28 cellular contexts compared by ENCODE assay signal in the genomic region with DNA sequence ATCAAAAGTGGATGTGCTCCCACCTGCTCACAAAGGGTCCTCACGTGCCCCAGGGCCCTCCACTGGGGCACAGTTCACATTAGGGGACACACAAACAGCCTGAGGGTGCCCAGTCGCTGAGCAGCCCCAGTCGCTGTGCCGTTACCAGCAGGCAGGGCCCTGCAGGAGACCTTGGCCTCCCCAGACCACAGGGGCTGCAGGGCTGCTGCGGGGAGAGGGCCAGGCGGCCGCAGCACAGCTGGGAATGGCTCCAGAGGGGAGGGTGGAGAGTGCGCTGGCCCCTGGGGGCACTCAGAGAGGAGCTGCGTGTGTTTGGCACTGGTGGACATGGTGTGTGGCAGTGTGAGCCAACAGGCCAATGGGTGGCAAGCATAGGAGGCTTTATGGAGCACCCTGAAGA.
"Had no signal": no experiment of that assay in that cellular context is flagged by ENCODE, and none has a peak within 500 bp of the region (broad histone marks: within the 10 kb centered on the region; RNA-seq: fewer than 3 reads in every experiment).

No MANE protein-coding gene starts in this region.

- H3K27me3 Mint-ChIP-seq: activated CD4-positive, alpha-beta memory T cell treated with anti-CD3 and anti-CD28 coated beads, Interleukin-2, amount 10 ng/mL, durations not matched to agents 7 days and 5 days; activated CD4-positive, alpha-beta T cell treated with anti-CD3 and anti-CD28 coated beads, Interleukin-2, amount 10 ng/mL, durations not matched to agents 7 days and 5 days; activated naive CD4-positive, alpha-beta T cell treated with anti-CD3 and anti-CD28 coated beads, Interleukin-2, amount 10 ng/mL, durations not matched to agents 7 days and 5 days; activated naive CD8-positive, alpha-beta T cell treated with anti-CD3 and anti-CD28 coated beads, Interleukin-2, amount 10 ng/mL, durations not matched to agents 7 days and 5 days; activated T-cell treated with anti-CD3 and anti-CD28 coated beads, Interleukin-2, amount 50 U/mL, for 24 hours; central memory CD8-positive, alpha-beta T cell; dendritic cell treated with granulocyte-macrophage colony-stimulating factor and Interleukin-4, amounts not matched to agents 40 ng/mL and 50 ng/mL, for 4 days; T-cell had no signal

- H3K4me3 Mint-ChIP-seq: activated CD4-positive, alpha-beta memory T cell treated with anti-CD3 and anti-CD28 coated beads, Interleukin-2, amount 10 ng/mL, durations not matched to agents 7 days and 5 days; activated CD4-positive, alpha-beta T cell treated with anti-CD3 and anti-CD28 coated beads, Interleukin-2, amount 10 ng/mL, durations not matched to agents 7 days and 5 days; activated naive CD4-positive, alpha-beta T cell treated with anti-CD3 and anti-CD28 coated beads, Interleukin-2, amount 10 ng/mL, durations not matched to agents 7 days and 5 days; activated naive CD8-positive, alpha-beta T cell treated with anti-CD3 and anti-CD28 coated beads, Interleukin-2, amount 10 ng/mL, durations not matched to agents 7 days and 5 days; activated T-cell treated with anti-CD3 and anti-CD28 coated beads, Interleukin-2, amount 50 U/mL, for 24 hours; activated T-cell treated with anti-CD3 and anti-CD28 coated beads, Interleukin-2, amount 50 U/mL, for 72 hours; central memory CD8-positive, alpha-beta T cell; dendritic cell treated with granulocyte-macrophage colony-stimulating factor and Interleukin-4, amounts not matched to agents 40 ng/mL and 50 ng/mL, for 4 days; endodermal cell; T-cell; T-helper 1 cell treated with Interleukin-12 subunit alpha and Interleukin-12 subunit beta and Interleukin-4 antibody, amounts not matched to agents 30 μg/mL and 1 μg/mL, for 36 hours; WTC11 had no signal

- H3K9me3 Mint-ChIP-seq: activated CD4-positive, alpha-beta memory T cell treated with anti-CD3 and anti-CD28 coated beads, Interleukin-2, amount 10 ng/mL, durations not matched to agents 7 days and 5 days; activated CD4-positive, alpha-beta T cell treated with anti-CD3 and anti-CD28 coated beads, Interleukin-2, amount 10 ng/mL, durations not matched to agents 7 days and 5 days; activated naive CD4-positive, alpha-beta T cell treated with anti-CD3 and anti-CD28 coated beads, Interleukin-2, amount 10 ng/mL, durations not matched to agents 7 days and 5 days; activated naive CD4-positive, alpha-beta T cell treated with anti-CD3 and anti-CD28 coated beads, Interleukin-2, amount 50 U/mL, for 72 hours; activated naive CD8-positive, alpha-beta T cell treated with anti-CD3 and anti-CD28 coated beads, Interleukin-2, amount 10 ng/mL, durations not matched to agents 7 days and 5 days; activated T-cell treated with anti-CD3 and anti-CD28 coated beads, Interleukin-2, amount 50 U/mL, for 24 hours; activated T-cell treated with anti-CD3 and anti-CD28 coated beads, Interleukin-2, amount 50 U/mL, for 72 hours; central memory CD8-positive, alpha-beta T cell; dendritic cell treated with granulocyte-macrophage colony-stimulating factor and Interleukin-4, amounts not matched to agents 40 ng/mL and 50 ng/mL, for 4 days; endodermal cell; T-cell; T-helper 1 cell treated with Interleukin-12 subunit alpha and Interleukin-12 subunit beta and Interleukin-4 antibody, amounts not matched to agents 30 μg/mL and 1 μg/mL, for 36 hours; WTC11 had no signal

- H3K4me3 ChIP-seq: coronary artery, dorsolateral prefrontal cortex, heart left ventricle had no signal

- H3K27ac Mint-ChIP-seq: activated CD4-positive, alpha-beta memory T cell treated with anti-CD3 and anti-CD28 coated beads, Interleukin-2, amount 10 ng/mL, durations not matched to agents 7 days and 5 days; activated CD4-positive, alpha-beta T cell treated with anti-CD3 and anti-CD28 coated beads, Interleukin-2, amount 10 ng/mL, durations not matched to agents 7 days and 5 days; activated naive CD4-positive, alpha-beta T cell treated with anti-CD3 and anti-CD28 coated beads, Interleukin-2, amount 10 ng/mL, durations not matched to agents 7 days and 5 days; activated naive CD4-positive, alpha-beta T cell treated with anti-CD3 and anti-CD28 coated beads, Interleukin-2, amount 50 U/mL, for 72 hours; activated naive CD8-positive, alpha-beta T cell treated with anti-CD3 and anti-CD28 coated beads, Interleukin-2, amount 10 ng/mL, durations not matched to agents 7 days and 5 days; activated T-cell treated with anti-CD3 and anti-CD28 coated beads, Interleukin-2, amount 50 U/mL, for 24 hours; activated T-cell treated with anti-CD3 and anti-CD28 coated beads, Interleukin-2, amount 50 U/mL, for 72 hours; dendritic cell treated with granulocyte-macrophage colony-stimulating factor and Interleukin-4, amounts not matched to agents 40 ng/mL and 50 ng/mL, for 4 days; endodermal cell; T-cell; T-helper 1 cell treated with Interleukin-12 subunit alpha and Interleukin-12 subunit beta and Interleukin-4 antibody, amounts not matched to agents 30 μg/mL and 1 μg/mL, for 36 hours; WTC11 had no signal

- H3K9me3 ChIP-seq: heart left ventricle had no signal

- DNase-seq: activated CD4-positive, alpha-beta memory T cell treated with anti-CD3 and anti-CD28 coated beads, Interleukin-2, amount 10 ng/mL, durations not matched to agents 7 days and 5 days; activated CD4-positive, alpha-beta T cell treated with anti-CD3 and anti-CD28 coated beads for 1 hour; activated CD4-positive, alpha-beta T cell treated with anti-CD3 and anti-CD28 coated beads for 4 hours; activated CD4-positive, alpha-beta T cell treated with anti-CD3 and anti-CD28 coated beads, Interleukin-2, amount 10 ng/mL, durations not matched to agents 7 days and 5 days; activated CD4-positive, alpha-beta T cell treated with anti-CD3 and anti-CD28 coated beads, Interleukin-2, amount 50 U/mL, for 4 hours; activated CD8-positive, alpha-beta memory T cell treated with anti-CD3 and anti-CD28 coated beads, Interleukin-2, amount 50 U/mL, for 48 hours; activated gamma-delta T cell; activated naive CD4-positive, alpha-beta T cell; activated naive CD4-positive, alpha-beta T cell treated with anti-CD3 and anti-CD28 coated beads, Interleukin-2, amount 10 ng/mL, durations not matched to agents 7 days and 5 days; activated naive CD8-positive, alpha-beta T cell treated with anti-CD3 and anti-CD28 coated beads, Interleukin-2, amount 10 ng/mL, durations not matched to agents 7 days and 5 days; activated T-cell treated with anti-CD3 and anti-CD28 coated beads for 4 hours; activated T-cell treated with anti-CD3 and anti-CD28 coated beads, Interleukin-2, amount 50 U/mL, for 24 hours; activated T-cell treated with anti-CD3 and anti-CD28 coated beads, Interleukin-2, amount 50 U/mL, for 72 hours; brain microvascular endothelial cell; dorsolateral prefrontal cortex; effector memory CD4-positive, alpha-beta T cell; endodermal cell; foreskin fibroblast; heart left ventricle; T-cell had no signal

- H3K4me1 Mint-ChIP-seq: activated CD4-positive, alpha-beta T cell treated with anti-CD3 and anti-CD28 coated beads, Interleukin-2, amount 10 ng/mL, durations not matched to agents 7 days and 5 days; activated naive CD4-positive, alpha-beta T cell treated with anti-CD3 and anti-CD28 coated beads, Interleukin-2, amount 10 ng/mL, durations not matched to agents 7 days and 5 days had no signal

- H3K36me3 ChIP-seq: brain microvascular endothelial cell, heart left ventricle had no signal

- H3K36me3 Mint-ChIP-seq: activated naive CD4-positive, alpha-beta T cell treated with anti-CD3 and anti-CD28 coated beads, Interleukin-2, amount 10 ng/mL, durations not matched to agents 7 days and 5 days; activated naive CD4-positive, alpha-beta T cell treated with anti-CD3 and anti-CD28 coated beads, Interleukin-2, amount 50 U/mL, for 72 hours; activated naive CD8-positive, alpha-beta T cell treated with anti-CD3 and anti-CD28 coated beads, Interleukin-2, amount 10 ng/mL, durations not matched to agents 7 days and 5 days; T-cell; WTC11 had no signal

- H3K27me3 ChIP-seq: brain microvascular endothelial cell, dorsolateral prefrontal cortex, heart left ventricle had no signal

- ATAC-seq: activated naive CD4-positive, alpha-beta T cell treated with anti-CD3 and anti-CD28 coated beads, Interleukin-2, amount 50 U/mL, for 72 hours; activated T-cell treated with anti-CD3 and anti-CD28 coated beads, Interleukin-2, amount 50 U/mL, for 72 hours; esophagus mucosa; T-cell; WTC11 had no signal

- H3K27ac ChIP-seq: heart left ventricle, VCaP had no signal
